10 cellular contexts compared by ENCODE assay signal in genomic region chr1:204152310-204153044, GRCh38. TPM values are rescaled to one million over a fixed set of nuclear protein-coding genes. Genes with fewer than 3 reads are reported as not detected.
DNase-seq lines count a peak whose midpoint lies in the region; ATAC-seq and TF ChIP-seq lines count a peak whose summit lies in the region.
"Had no signal": no experiment of that assay in that cellular context is flagged by ENCODE, and none has a peak within 500 bp of the region (broad histone marks: within the 10 kb centered on the region; RNA-seq: fewer than 3 reads in every experiment).

No MANE protein-coding gene starts in this region.

- H3K9me3 ChIP-seq in lung (ENCODE audit: control insufficient read depth in 2 of 2, insufficient read depth in 1 of 2, low read length in 1 of 2): no peaks in the 10 kb centered on the region

- DNase-seq in activated T-cell treated with anti-CD3 and anti-CD28 coated beads, Interleukin-2, amount 50 U/mL, for 72 hours: no peak
- DNase-seq in activated T-cell treated with anti-CD3 and anti-CD28 coated beads, Interleukin-2, amount 50 U/mL, for 48 hours: no peak
- DNase-seq in cardiac fibroblast (ENCODE audit: low read depth in 2 of 2) (no peak), lung (ENCODE audit: low spot score) (no peak), type B pancreatic cell (ENCODE audit: extremely low spot score, unreplicated experiment) (no peak), AG20443 (ENCODE audit: low spot score) (no peak), ACHN (no peak)

- no peak overlapping the region for H3K27ac ChIP-seq in lung (ENCODE audit: low read depth in 1 of 2, low read length in 1 of 2)

- no peak overlapping the region for H3K27ac Mint-ChIP-seq in activated T-cell treated with anti-CD3 and anti-CD28 coated beads, Interleukin-2, amount 50 U/mL, for 72 hours
- H3K27ac Mint-ChIP-seq in type B pancreatic cell: no peak overlapping the region

- no peaks in the 10 kb centered on the region for H3K27me3 ChIP-seq in lung (ENCODE audit: control insufficient read depth, insufficient read depth)

- H3K4me1 ChIP-seq in lung (ENCODE audit: control insufficient read depth in 2 of 2, insufficient read depth in 2 of 2, low read length in 2 of 2): peaks cover 0 to 4% of the 10 kb centered on the region in 2 donors

- no peaks in the 10 kb centered on the region for H3K36me3 ChIP-seq in lung (ENCODE audit: control insufficient read depth in 2 of 2, insufficient read depth in 2 of 2, low read length in 2 of 2)

- H3K36me3 Mint-ChIP-seq in activated T-cell treated with anti-CD3 and anti-CD28 coated beads, Interleukin-2, amount 50 U/mL, for 72 hours (ENCODE audit: insufficient read depth in 2 of 2): no peaks in the 10 kb centered on the region
- no peaks in the 10 kb centered on the region for H3K36me3 Mint-ChIP-seq in type B pancreatic cell

- peaks cover 6% of the 10 kb centered on the region for H3K27me3 Mint-ChIP-seq in activated T-cell treated with anti-CD3 and anti-CD28 coated beads, Interleukin-2, amount 50 U/mL, for 72 hours (ENCODE audit: low read depth)
- peaks cover 14% of the 10 kb centered on the region for H3K27me3 Mint-ChIP-seq in type B pancreatic cell

- in situ Hi-C loops in ACHN (cut with HindIII; ENCODE audit: low pct_ligation_motif_present, low pct_unique_long_range_greater_than_20kb, low sequenced_read_pairs): loop anchor here (25.0 kb wide), 1 partner anchor 210 kb away; the partner anchor contains the start of gene PLEKHA6

- WGBS in lung, 2 donors: 29 to 33% methylated on average over 24 to 25 of the region's 25 CpGs

- TF ChIP-seq CTCF in cardiac fibroblast (IDR thresholded peaks at IDR 0.05; ENCODE audit: low read depth, low read length) (no peak), lung (IDR thresholded peaks at IDR 0.05; ENCODE audit: control extremely low read depth, extremely low read depth) (no peak), type B pancreatic cell (conservative IDR thresholded peaks at IDR 0.05) (no peak)

- ATAC-seq in activated T-cell treated with anti-CD3 and anti-CD28 coated beads, Interleukin-2, amount 50 U/mL, for 72 hours (replicated peaks in 1 of 2): no peak
- no peak for ATAC-seq in lung (ENCODE audit: insufficient read depth, low FRiP score)
- no peak for ATAC-seq in HG03039 (IDR thresholded peaks at IDR 0.05; ENCODE audit: unreplicated experiment)

- no peaks in the 10 kb centered on the region for H3K9me3 Mint-ChIP-seq in activated T-cell treated with anti-CD3 and anti-CD28 coated beads, Interleukin-2, amount 50 U/mL, for 72 hours
- no peaks in the 10 kb centered on the region for H3K9me3 Mint-ChIP-seq in type B pancreatic cell

- H3K4me3 ChIP-seq in cardiac fibroblast (replicated peaks in 1 of 2; ENCODE audit: low read depth in 2 of 2, low read length in 2 of 2) (peak overlapping the region; percentile 57), lung (peak overlapping the region; percentile 9)

- no peaks in the 10 kb centered on the region for H3K4me1 Mint-ChIP-seq in activated T-cell treated with anti-CD3 and anti-CD28 coated beads, Interleukin-2, amount 50 U/mL, for 72 hours (ENCODE audit: low read depth)
- H3K4me1 Mint-ChIP-seq in type B pancreatic cell (ENCODE audit: unreplicated experiment): peaks cover 6% of the 10 kb centered on the region

- H3K4me3 Mint-ChIP-seq in activated T-cell treated with anti-CD3 and anti-CD28 coated beads, Interleukin-2, amount 50 U/mL, for 72 hours: peak overlapping the region; percentile 72 to 79
- peak overlapping the region; percentile 80 for H3K4me3 Mint-ChIP-seq in type B pancreatic cell

RNA-seq across cellular contexts. Expression of gene ETNK2, which starts 0.6 kb away (rescaled TPM):
- 1 to 10 TPM; 1.7 TPM for total RNA-seq in activated T-cell treated with anti-CD3 and anti-CD28 coated beads, Interleukin-2, amount 50 U/mL, for 72 hours
- total RNA-seq in lung (1 to 10 TPM; 5.0 to 5.8 TPM), type B pancreatic cell (ENCODE audit: low replicate concordance) (7.3 and 10.0 TPM in 2 replicates)
- 1 to 10 TPM; 2.2 to 2.8 TPM for polyA plus RNA-seq in lung

RNA-seq across cellular contexts. Expression of gene REN, which starts 13.7 kb away (rescaled TPM):
- total RNA-seq in activated T-cell treated with anti-CD3 and anti-CD28 coated beads, Interleukin-2, amount 50 U/mL, for 72 hours: not detected
- under 1 TPM; 0.23 to 0.28 TPM for total RNA-seq in lung
- under 1 TPM; 0.31 to 0.75 TPM for polyA plus RNA-seq in lung
- 0.69 and 1.2 TPM in 2 replicates for total RNA-seq in type B pancreatic cell (ENCODE audit: low replicate concordance)
- total RNA-seq: LHCN-M2, temporal lobe had no signal

RNA-seq across cellular contexts. Expression of gene KISS1, which starts 43.8 kb away (rescaled TPM):
- not detected for total RNA-seq in activated T-cell treated with anti-CD3 and anti-CD28 coated beads, Interleukin-2, amount 50 U/mL, for 72 hours
- total RNA-seq in lung: not detected
- polyA plus RNA-seq in lung: 1 to 10 TPM in 1 of 2 donors, under 1 TPM in 1; 0.25 to 3.4 TPM
- total RNA-seq in type B pancreatic cell (ENCODE audit: low replicate concordance): 0.48 and 0.55 TPM in 2 replicates
- total RNA-seq: LHCN-M2, temporal lobe had no signal
